In genomic region chr17:67353929-67354557, GRCh38 we compare ENCODE assay signal across 1 cellular context.
TF ChIP-seq lines count a peak whose summit lies in the region.

No MANE protein-coding gene starts in this region.

TF ChIP-seq in GM23338, 12 proteins besides CTCF, POLR2A, EP300 and RAD21 (continued from another document):
- TF ChIP-seq ZNF462 (CRISPR knock-in tag; IDR thresholded peaks at IDR 0.05) (no peak), CREB1 (CRISPR knock-in tag; IDR thresholded peaks at IDR 0.05; ENCODE audit: low read depth) (no peak), ETS1 (IDR thresholded peaks at IDR 0.05) (no peak), EZH2phosphoT487 (IDR thresholded peaks at IDR 0.05; ENCODE audit: unreplicated experiment) (no peak), POLR2AphosphoS5 (IDR thresholded peaks at IDR 0.05; ENCODE audit: low read depth) (no peak), JUNB (IDR thresholded peaks at IDR 0.05; ENCODE audit: unreplicated experiment) (no peak), NANOG (IDR thresholded peaks at IDR 0.05; ENCODE audit: borderline replicate concordance) (no peak), EZH2 (IDR thresholded peaks at IDR 0.05; ENCODE audit: low read depth, unreplicated experiment) (no peak)
